ENCODE assay signal across 1 cellular context in the genomic region with DNA sequence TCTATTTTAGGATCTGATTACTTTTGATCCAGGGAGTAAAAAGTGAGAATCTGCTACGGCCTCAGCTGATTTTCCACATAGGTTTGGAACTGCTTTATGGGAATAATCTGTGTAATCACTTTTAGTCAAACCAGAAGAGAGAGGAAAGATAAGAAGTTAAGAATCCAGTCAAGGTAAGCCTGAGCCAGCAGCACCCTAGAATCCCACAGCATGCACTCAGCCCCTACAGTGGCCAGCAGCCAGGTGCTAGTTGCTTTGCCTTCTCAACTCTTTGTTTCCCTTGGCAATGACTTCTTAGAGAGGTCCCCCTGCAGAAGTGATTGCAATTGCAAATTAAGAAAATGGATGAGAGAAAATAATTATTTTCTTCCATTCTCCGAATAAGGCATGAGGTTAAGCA.
TF ChIP-seq lines count a peak whose summit lies in the region.

No MANE protein-coding gene starts in this region.

TF ChIP-seq in GM23338, 12 proteins besides CTCF, POLR2A, EP300 and RAD21 (continued from another document):
- TF ChIP-seq, protein P1, sequence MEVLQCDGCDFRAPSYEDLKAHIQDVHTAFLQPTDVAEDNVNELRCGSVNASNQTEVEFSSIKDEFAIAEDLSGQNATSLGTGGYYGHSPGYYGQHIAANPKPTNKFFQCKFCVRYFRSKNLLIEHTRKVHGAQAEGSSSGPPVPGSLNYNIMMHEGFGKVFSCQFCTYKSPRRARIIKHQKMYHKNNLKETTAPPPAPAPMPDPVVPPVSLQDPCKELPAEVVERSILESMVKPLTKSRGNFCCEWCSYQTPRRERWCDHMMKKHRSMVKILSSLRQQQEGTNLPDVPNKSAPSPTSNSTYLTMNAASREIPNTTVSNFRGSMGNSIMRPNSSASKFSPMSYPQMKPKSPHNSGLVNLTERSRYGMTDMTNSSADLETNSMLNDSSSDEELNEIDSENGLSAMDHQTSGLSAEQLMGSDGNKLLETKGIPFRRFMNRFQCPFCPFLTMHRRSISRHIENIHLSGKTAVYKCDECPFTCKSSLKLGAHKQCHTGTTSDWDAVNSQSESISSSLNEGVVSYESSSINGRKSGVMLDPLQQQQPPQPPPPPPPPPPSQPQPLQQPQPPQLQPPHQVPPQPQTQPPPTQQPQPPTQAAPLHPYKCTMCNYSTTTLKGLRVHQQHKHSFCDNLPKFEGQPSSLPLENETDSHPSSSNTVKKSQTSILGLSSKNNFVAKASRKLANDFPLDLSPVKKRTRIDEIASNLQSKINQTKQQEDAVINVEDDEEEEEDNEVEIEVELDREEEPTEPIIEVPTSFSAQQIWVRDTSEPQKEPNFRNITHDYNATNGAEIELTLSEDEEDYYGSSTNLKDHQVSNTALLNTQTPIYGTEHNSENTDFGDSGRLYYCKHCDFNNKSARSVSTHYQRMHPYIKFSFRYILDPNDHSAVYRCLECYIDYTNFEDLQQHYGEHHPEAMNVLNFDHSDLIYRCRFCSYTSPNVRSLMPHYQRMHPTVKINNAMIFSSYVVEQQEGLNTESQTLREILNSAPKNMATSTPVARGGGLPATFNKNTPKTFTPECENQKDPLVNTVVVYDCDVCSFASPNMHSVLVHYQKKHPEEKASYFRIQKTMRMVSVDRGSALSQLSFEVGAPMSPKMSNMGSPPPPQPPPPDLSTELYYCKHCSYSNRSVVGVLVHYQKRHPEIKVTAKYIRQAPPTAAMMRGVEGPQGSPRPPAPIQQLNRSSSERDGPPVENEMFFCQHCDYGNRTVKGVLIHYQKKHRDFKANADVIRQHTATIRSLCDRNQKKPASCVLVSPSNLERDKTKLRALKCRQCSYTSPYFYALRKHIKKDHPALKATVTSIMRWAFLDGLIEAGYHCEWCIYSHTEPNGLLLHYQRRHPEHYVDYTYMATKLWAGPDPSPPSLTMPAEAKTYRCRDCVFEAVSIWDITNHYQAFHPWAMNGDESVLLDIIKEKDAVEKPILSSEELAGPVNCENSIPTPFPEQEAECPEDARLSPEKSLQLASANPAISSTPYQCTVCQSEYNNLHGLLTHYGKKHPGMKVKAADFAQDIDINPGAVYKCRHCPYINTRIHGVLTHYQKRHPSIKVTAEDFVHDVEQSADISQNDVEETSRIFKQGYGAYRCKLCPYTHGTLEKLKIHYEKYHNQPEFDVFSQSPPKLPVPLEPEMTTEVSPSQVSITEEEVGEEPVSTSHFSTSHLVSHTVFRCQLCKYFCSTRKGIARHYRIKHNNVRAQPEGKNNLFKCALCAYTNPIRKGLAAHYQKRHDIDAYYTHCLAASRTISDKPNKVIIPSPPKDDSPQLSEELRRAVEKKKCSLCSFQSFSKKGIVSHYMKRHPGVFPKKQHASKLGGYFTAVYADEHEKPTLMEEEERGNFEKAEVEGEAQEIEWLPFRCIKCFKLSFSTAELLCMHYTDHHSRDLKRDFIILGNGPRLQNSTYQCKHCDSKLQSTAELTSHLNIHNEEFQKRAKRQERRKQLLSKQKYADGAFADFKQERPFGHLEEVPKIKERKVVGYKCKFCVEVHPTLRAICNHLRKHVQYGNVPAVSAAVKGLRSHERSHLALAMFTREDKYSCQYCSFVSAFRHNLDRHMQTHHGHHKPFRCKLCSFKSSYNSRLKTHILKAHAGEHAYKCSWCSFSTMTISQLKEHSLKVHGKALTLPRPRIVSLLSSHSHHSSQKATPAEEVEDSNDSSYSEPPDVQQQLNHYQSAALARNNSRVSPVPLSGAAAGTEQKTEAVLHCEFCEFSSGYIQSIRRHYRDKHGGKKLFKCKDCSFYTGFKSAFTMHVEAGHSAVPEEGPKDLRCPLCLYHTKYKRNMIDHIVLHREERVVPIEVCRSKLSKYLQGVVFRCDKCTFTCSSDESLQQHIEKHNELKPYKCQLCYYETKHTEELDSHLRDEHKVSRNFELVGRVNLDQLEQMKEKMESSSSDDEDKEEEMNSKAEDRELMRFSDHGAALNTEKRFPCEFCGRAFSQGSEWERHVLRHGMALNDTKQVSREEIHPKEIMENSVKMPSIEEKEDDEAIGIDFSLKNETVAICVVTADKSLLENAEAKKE (CRISPR knock-in tag; IDR thresholded peaks at IDR 0.05), result peak; percentile 55; the same call in 1 of the 2 replicates
